32 cellular contexts compared by ENCODE assay signal in genomic region chr1:210244746-210245367, GRCh38. TPM values are rescaled to one million over a fixed set of nuclear protein-coding genes. Genes with fewer than 3 reads are reported as not detected.
DNase-seq lines count a peak whose midpoint lies in the region; ATAC-seq lines count a peak whose summit lies in the region.
"Had no signal": no experiment of that assay in that cellular context is flagged by ENCODE, and none has a peak within 500 bp of the region (broad histone marks: within the 10 kb centered on the region; RNA-seq: fewer than 3 reads in every experiment).

No MANE protein-coding gene starts in this region.

- H3K9me2 ChIP-seq in GM23248 (ENCODE audit: insufficient read depth) = no peaks in the 10 kb centered on the region

- H3K4me3 ChIP-seq in GM23248 = no peak overlapping the region
- H3K4me3 ChIP-seq: cardiac muscle cell, colonic mucosa, PC-9, smooth muscle cell, stomach, thyroid gland had no signal

- H3F3A ChIP-seq in GM23248 (ENCODE audit: insufficient read depth) = peaks cover 22% of the 10 kb centered on the region; the same call in 1 of the 2 replicates

- H3K9me3 ChIP-seq in GM23248 (ENCODE audit: low read depth) = no peaks in the 10 kb centered on the region
- H3K9me3 ChIP-seq: Caco-2, colonic mucosa, stomach, thyroid gland had no signal

- H3K27ac ChIP-seq in GM23248 = no peak overlapping the region
- H3K27ac ChIP-seq: C4-2B, cardiac muscle cell, colonic mucosa, PC-9, stomach, thyroid gland had no signal

- no peak overlapping the region for H3K4me2 ChIP-seq in GM23248 (ENCODE audit: unreplicated experiment)
- H3K4me2 ChIP-seq: PC-9, smooth muscle cell had no signal

- 72 to 77% methylated on average over 6 of the region's 6 CpGs for WGBS in GM23248 (ENCODE audit: low coverage in 1 of 2, low lambda C conversion rate in 2 of 2, missing lambda C conversion rate in 2 of 2), 2 experiments

- no peaks in the 10 kb centered on the region for H3K36me3 ChIP-seq in GM23248 (ENCODE audit: low read depth)
- H3K36me3 ChIP-seq: cardiac muscle cell, colonic mucosa, stomach, thyroid gland had no signal

- ATAC-seq in GM21528 (IDR thresholded peaks at IDR 0.05; ENCODE audit: low FRiP score, unreplicated experiment) = no peak
- no peak for ATAC-seq in GM21619 (IDR thresholded peaks at IDR 0.05; ENCODE audit: unreplicated experiment)
- no peak for ATAC-seq in GM21381 (IDR thresholded peaks at IDR 0.05; ENCODE audit: unreplicated experiment)
- ATAC-seq: effector memory CD8-positive, alpha-beta T cell; T-cell had no signal

- H3K27me3 ChIP-seq in GM23248 (replicated peaks; ENCODE audit: insufficient read depth) = peaks cover 4% of the 10 kb centered on the region; the same call in 1 of the 2 replicates
- H3K27me3 ChIP-seq: colonic mucosa, stomach, thyroid gland had no signal

- DNase-seq in AG08395 (ENCODE audit: low spot score) (peak; percentile 61), GM23248 (peak; percentile 75), astrocyte of the hippocampus (ENCODE audit: low read depth, low spot score) (peak; percentile 53), kidney tubule cell (ENCODE audit: low spot score) (peak; percentile 55), germinal center (ENCODE audit: low spot score) (no peak)
- DNase-seq: activated CD4-positive, alpha-beta T cell treated with anti-CD3 and anti-CD28 coated beads, Interleukin-2, amount 50 U/mL, for 4 hours; activated naive CD4-positive, alpha-beta T cell treated with Interleukin-2 at 50 U/mL for 16 hours; amniotic stem cell; Caco-2; colonic mucosa; DMS79; effector memory CD8-positive, alpha-beta T cell; erythroblast; IMR-90; islet precursor cell; NCI-H1092; NCI-H187; NCI-H526; NK-92 treated with Interleukin-12 subunit alpha and Interleukin-12 subunit beta, amount 100 ng/mL, for 24 hours; PC-9; retina; SIG-M5; stimulated activated CD4-positive, alpha-beta T cell treated with anti-CD3 and anti-CD28 coated beads, Interleukin-1b, Interleukin-23, amount 100 ng/mL, for 48 hours; stomach; T-cell; thyroid gland had no signal

- H2AFZ ChIP-seq in GM23248 = no peak overlapping the region
- H2AFZ ChIP-seq: PC-9 had no signal

- no peak overlapping the region for H3K9ac ChIP-seq in GM23248

- in situ Hi-C loops in GM23248 (cut with MboI) = no loop called here

- H3K4me1 ChIP-seq in GM23248 (ENCODE audit: insufficient read depth) = peaks cover 18% of the 10 kb centered on the region
- H3K4me1 ChIP-seq: Caco-2, colonic mucosa had no signal

- no peaks in the 10 kb centered on the region for H3K79me2 ChIP-seq in GM23248 (ENCODE audit: insufficient read depth)

- H4K20me1 ChIP-seq in GM23248 (ENCODE audit: insufficient read depth) = no peaks in the 10 kb centered on the region

RNA-seq across cellular contexts. Expression of gene SERTAD4, which starts 12.3 kb away (rescaled TPM):
- total RNA-seq in GM23248 (2014; rRNA removed; shearing (Covaris generic)) = 0.76 and 0.97 TPM in 2 replicates
- 1.0 and 1.7 TPM in 2 replicates for polyA plus RNA-seq in GM23248 (2016; fragmentation: Nextera tagmentation; extraction: Ambion mirVana)
- total RNA-seq: T-cell had no signal
